24 cellular contexts compared by ENCODE assay signal in genomic region chr6:41974281-41974825, GRCh38. TPM values are rescaled to one million over a fixed set of nuclear protein-coding genes. Genes with fewer than 3 reads are reported as not detected.
A peak's percentile ranks its signal among the peaks of the same experiment; 100 is the strongest.
DNase-seq lines count a peak whose midpoint lies in the region; ATAC-seq and TF ChIP-seq lines count a peak whose summit lies in the region.
"Had no signal": no experiment of that assay in that cellular context is flagged by ENCODE, and none has a peak within 500 bp of the region (broad histone marks: within the 10 kb centered on the region; RNA-seq: fewer than 3 reads in every experiment).

No MANE protein-coding gene starts in this region.

- H3K4me3 ChIP-seq in GM23338 = no peak overlapping the region
- H3K4me3 ChIP-seq: A549, heart left ventricle, psoas muscle, tibial nerve had no signal

- no peak overlapping the region for H3K4me3 Mint-ChIP-seq in activated CD8-positive, alpha-beta T cell treated with anti-CD3 and anti-CD28 coated beads for 36 hours
- no peak overlapping the region for H3K4me3 Mint-ChIP-seq in activated CD8-positive, alpha-beta T cell treated with anti-CD3 and anti-CD28 coated beads, Interleukin-2, amount 10 ng/mL, durations not matched to agents 7 days and 5 days
- no peak overlapping the region for H3K4me3 Mint-ChIP-seq in CD4-positive, alpha-beta T cell
- peak overlapping the region; percentile 17 for H3K4me3 Mint-ChIP-seq in activated T-helper 17 cell treated with anti-CD3 and anti-CD28 coated beads, Interleukin-2, amount 50 U/mL, for 72 hours
- no peak overlapping the region for H3K4me3 Mint-ChIP-seq in GM23338
- H3K4me3 Mint-ChIP-seq: activated naive CD8-positive, alpha-beta T cell treated with anti-CD3 and anti-CD28 coated beads, Interleukin-2, amount 10 ng/mL, durations not matched to agents 7 days and 5 days had no signal

- no peak for ATAC-seq in activated CD8-positive, alpha-beta T cell treated with anti-CD3 and anti-CD28 coated beads for 36 hours
- no peak for ATAC-seq in activated CD8-positive, alpha-beta T cell treated with anti-CD3 and anti-CD28 coated beads, Interleukin-2, amount 10 ng/mL, durations not matched to agents 7 days and 5 days
- no peak for ATAC-seq in CD4-positive, alpha-beta T cell (ENCODE audit: poor library complexity)
- no peak for ATAC-seq in activated T-helper 17 cell treated with anti-CD3 and anti-CD28 coated beads, Interleukin-2, amount 50 U/mL, for 72 hours (replicated peaks)
- no peak for ATAC-seq in GM23338
- no peak for ATAC-seq in GM21390 (IDR thresholded peaks at IDR 0.05; ENCODE audit: unreplicated experiment)
- ATAC-seq: A549; activated CD4-positive, CD25-positive, alpha-beta regulatory T cell treated with anti-CD3 and anti-CD28 coated beads, Interleukin-2, amount 50 U/mL, for 24 hours; heart left ventricle; left ventricle myocardium superior; psoas muscle had no signal

- no peaks in the 10 kb centered on the region for H4K20me1 ChIP-seq in GM23338 (replicated peaks; ENCODE audit: insufficient read depth)

- no peaks in the 10 kb centered on the region; the same call in 1 of the 2 replicates for H3K4me1 ChIP-seq in GM23338 (ENCODE audit: insufficient read depth)
- H3K4me1 ChIP-seq: psoas muscle had no signal

- H3K27me3 Mint-ChIP-seq in activated CD8-positive, alpha-beta T cell treated with anti-CD3 and anti-CD28 coated beads for 36 hours = no peaks in the 10 kb centered on the region
- H3K27me3 Mint-ChIP-seq in activated CD8-positive, alpha-beta T cell treated with anti-CD3 and anti-CD28 coated beads, Interleukin-2, amount 10 ng/mL, durations not matched to agents 7 days and 5 days (ENCODE audit: low read depth) = no peaks in the 10 kb centered on the region
- H3K27me3 Mint-ChIP-seq in CD4-positive, alpha-beta T cell = no peaks in the 10 kb centered on the region
- no peaks in the 10 kb centered on the region for H3K27me3 Mint-ChIP-seq in activated T-helper 17 cell treated with anti-CD3 and anti-CD28 coated beads, Interleukin-2, amount 50 U/mL, for 72 hours
- H3K27me3 Mint-ChIP-seq in GM23338 (ENCODE audit: insufficient read depth, low read depth, poor library complexity) = peaks cover 9% of the 10 kb centered on the region
- H3K27me3 Mint-ChIP-seq: activated naive CD8-positive, alpha-beta T cell treated with anti-CD3 and anti-CD28 coated beads, Interleukin-2, amount 10 ng/mL, durations not matched to agents 7 days and 5 days had no signal

- H3K27ac Mint-ChIP-seq in activated CD8-positive, alpha-beta T cell treated with anti-CD3 and anti-CD28 coated beads for 36 hours = peak overlapping the region; percentile 99
- H3K27ac Mint-ChIP-seq in activated CD8-positive, alpha-beta T cell treated with anti-CD3 and anti-CD28 coated beads, Interleukin-2, amount 10 ng/mL, durations not matched to agents 7 days and 5 days = no peak overlapping the region
- H3K27ac Mint-ChIP-seq in CD4-positive, alpha-beta T cell = peak overlapping the region; percentile 90
- no peak overlapping the region for H3K27ac Mint-ChIP-seq in activated T-helper 17 cell treated with anti-CD3 and anti-CD28 coated beads, Interleukin-2, amount 50 U/mL, for 72 hours
- no peak overlapping the region for H3K27ac Mint-ChIP-seq in GM23338

- no peaks in the 10 kb centered on the region for H3K9me2 ChIP-seq in GM23338 (ENCODE audit: insufficient read depth)

- no peaks in the 10 kb centered on the region for H3K9me3 Mint-ChIP-seq in activated CD8-positive, alpha-beta T cell treated with anti-CD3 and anti-CD28 coated beads for 36 hours
- H3K9me3 Mint-ChIP-seq in activated CD8-positive, alpha-beta T cell treated with anti-CD3 and anti-CD28 coated beads, Interleukin-2, amount 10 ng/mL, durations not matched to agents 7 days and 5 days (ENCODE audit: insufficient read depth) = no peaks in the 10 kb centered on the region
- no peaks in the 10 kb centered on the region for H3K9me3 Mint-ChIP-seq in CD4-positive, alpha-beta T cell
- H3K9me3 Mint-ChIP-seq in activated T-helper 17 cell treated with anti-CD3 and anti-CD28 coated beads, Interleukin-2, amount 50 U/mL, for 72 hours = no peaks in the 10 kb centered on the region
- no peaks in the 10 kb centered on the region for H3K9me3 Mint-ChIP-seq in GM23338
- H3K9me3 Mint-ChIP-seq: activated naive CD8-positive, alpha-beta T cell treated with anti-CD3 and anti-CD28 coated beads, Interleukin-2, amount 10 ng/mL, durations not matched to agents 7 days and 5 days had no signal

- H3K79me2 ChIP-seq in GM23338 (replicated peaks; ENCODE audit: insufficient read depth) = no peaks in the 10 kb centered on the region

- no peaks in the 10 kb centered on the region for H3K27me3 ChIP-seq in CD4-positive, alpha-beta T cell (ENCODE audit: control insufficient read depth, insufficient read depth, low read length)
- no peaks in the 10 kb centered on the region for H3K27me3 ChIP-seq in GM23338 (ENCODE audit: insufficient read depth)
- H3K27me3 ChIP-seq: heart left ventricle, neutrophil, tibial nerve had no signal

- intact Hi-C loops in activated CD8-positive, alpha-beta T cell treated with anti-CD3 and anti-CD28 coated beads for 36 hours (cut with micrococcal nuclease) = no loop called here
- intact Hi-C loops in CD4-positive, alpha-beta T cell (cut with DNase I, micrococcal nuclease) = no loop called here
- intact Hi-C loops in posterior vena cava (cut with DNase I) = no loop called here

- no peaks in the 10 kb centered on the region for H3K36me3 ChIP-seq in GM23338 (ENCODE audit: insufficient read depth)
- H3K36me3 ChIP-seq: heart left ventricle, neutrophil, tibial nerve had no signal

- peaks cover 72% of the 10 kb centered on the region for H3K4me1 Mint-ChIP-seq in activated CD8-positive, alpha-beta T cell treated with anti-CD3 and anti-CD28 coated beads for 36 hours (ENCODE audit: low read depth)
- peaks cover 60% of the 10 kb centered on the region for H3K4me1 Mint-ChIP-seq in activated CD8-positive, alpha-beta T cell treated with anti-CD3 and anti-CD28 coated beads, Interleukin-2, amount 10 ng/mL, durations not matched to agents 7 days and 5 days (ENCODE audit: low read depth)
- peaks cover 67% of the 10 kb centered on the region for H3K4me1 Mint-ChIP-seq in CD4-positive, alpha-beta T cell (ENCODE audit: low read depth)
- H3K4me1 Mint-ChIP-seq in activated T-helper 17 cell treated with anti-CD3 and anti-CD28 coated beads, Interleukin-2, amount 50 U/mL, for 72 hours = peaks cover 39% of the 10 kb centered on the region
- 0 out of 3 replicates have a peak, but pooled peaks cover 3% of the 10 kb centered on the region for H3K4me1 Mint-ChIP-seq in GM23338

- no peaks in the 10 kb centered on the region for H3K9me3 ChIP-seq in CD4-positive, alpha-beta T cell (ENCODE audit: control insufficient read depth, low read length)
- H3K9me3 ChIP-seq: A549, heart left ventricle, neutrophil, psoas muscle, tibial nerve had no signal

- no peaks in the 10 kb centered on the region for H3F3A ChIP-seq in GM23338 (replicated peaks; ENCODE audit: low read depth)

- H3K27ac ChIP-seq in CD4-positive, alpha-beta T cell (ENCODE audit: low read depth, low read length) = no peak overlapping the region
- no peak overlapping the region for H3K27ac ChIP-seq in substantia nigra (ENCODE audit: low read depth, low read length, poor library complexity, severe bottlenecking)
- H3K27ac ChIP-seq in GM23338 (ENCODE audit: low read depth) = no peak overlapping the region
- H3K27ac ChIP-seq: heart left ventricle, neutrophil, psoas muscle, tibial nerve had no signal

- H2AFZ ChIP-seq in GM23338 = no peak overlapping the region

- H3K36me3 Mint-ChIP-seq in activated CD8-positive, alpha-beta T cell treated with anti-CD3 and anti-CD28 coated beads for 36 hours (ENCODE audit: low read depth) = peaks cover 21% of the 10 kb centered on the region
- H3K36me3 Mint-ChIP-seq in activated CD8-positive, alpha-beta T cell treated with anti-CD3 and anti-CD28 coated beads, Interleukin-2, amount 10 ng/mL, durations not matched to agents 7 days and 5 days (ENCODE audit: low read depth) = peaks cover 20% of the 10 kb centered on the region
- peaks cover 70% of the 10 kb centered on the region for H3K36me3 Mint-ChIP-seq in CD4-positive, alpha-beta T cell (ENCODE audit: low read depth)
- H3K36me3 Mint-ChIP-seq in activated T-helper 17 cell treated with anti-CD3 and anti-CD28 coated beads, Interleukin-2, amount 50 U/mL, for 72 hours (ENCODE audit: low read depth) = peaks cover 31% of the 10 kb centered on the region
- no peaks in the 10 kb centered on the region for H3K36me3 Mint-ChIP-seq in GM23338 (ENCODE audit: low read depth)

- DNase-seq in activated CD8-positive, alpha-beta T cell treated with anti-CD3 and anti-CD28 coated beads for 36 hours = no peak
- DNase-seq in activated CD8-positive, alpha-beta T cell treated with anti-CD3 and anti-CD28 coated beads, Interleukin-2, amount 10 ng/mL, durations not matched to agents 7 days and 5 days = no peak
- no peak for DNase-seq in CD4-positive, alpha-beta T cell
- DNase-seq in posterior vena cava (ENCODE audit: low spot score) = peak; percentile 20
- no peak for DNase-seq in substantia nigra (lab: John Stamatoyannopoulos, UW)
- no peak for DNase-seq in GM23338 (ENCODE audit: low spot score)
- DNase-seq: activated naive CD8-positive, alpha-beta T cell treated with anti-CD3 and anti-CD28 coated beads, Interleukin-2, amount 10 ng/mL, durations not matched to agents 7 days and 5 days; Calu3; heart left ventricle; left ventricle myocardium superior; NCI-H1092; NCI-H1930; NCI-H69; OCI-M1; psoas muscle; Right ventricle myocardium superior; stimulated activated CD4-positive, alpha-beta T cell treated with anti-CD3 and anti-CD28 coated beads, Interleukin-1b, Interleukin-23, amount 100 ng/mL, for 48 hours; stimulated activated naive CD4-positive, alpha-beta T cell treated with Interleukin-2 at 50 U/mL for 16 hours had no signal

- POLR2A ChIA-PET in activated CD8-positive, alpha-beta T cell treated with anti-CD3 and anti-CD28 coated beads for 36 hours (lab: Charles Lee) = interaction anchor here (0.7 to 2.5 kb wide), 6 partner anchors 9 to 68 kb away, joined by 3 to 8 read pairs (median 6); no protein-coding TSS in a partner anchor
- POLR2A ChIA-PET in activated CD8-positive, alpha-beta T cell treated with anti-CD3 and anti-CD28 coated beads, Interleukin-2, amount 10 ng/mL, durations not matched to agents 7 days and 5 days (lab: Charles Lee) = interaction anchor here (0.6 kb wide), 1 partner anchor 33 kb away, joined by 3 read pairs; the partner anchor contains the start of gene CCND3
- POLR2A ChIA-PET in CD4-positive, alpha-beta T cell (lab: Charles Lee) = interaction anchor here (1.2 kb wide), 1 partner anchor 37 kb away, joined by 3 read pairs; no protein-coding TSS in a partner anchor

- CTCF ChIA-PET in activated CD8-positive, alpha-beta T cell treated with anti-CD3 and anti-CD28 coated beads for 36 hours (lab: Charles Lee) = interaction anchor here (1.0 to 3.1 kb wide), 3 partner anchors 11 to 53 kb away, joined by 3 to 9 read pairs (median 3); partner anchors contain the start of genes BYSL and MED20
- CTCF ChIA-PET in activated CD8-positive, alpha-beta T cell treated with anti-CD3 and anti-CD28 coated beads, Interleukin-2, amount 10 ng/mL, durations not matched to agents 7 days and 5 days (lab: Charles Lee) = interaction anchor here (1.3 to 2.1 kb wide), 2 partner anchors 11 to 35 kb away, joined by 4 to 5 read pairs; no protein-coding TSS in a partner anchor
- CTCF ChIA-PET in CD4-positive, alpha-beta T cell (lab: Charles Lee) = no interaction called here

- TF ChIP-seq CTCF in activated CD8-positive, alpha-beta T cell treated with anti-CD3 and anti-CD28 coated beads for 36 hours (IDR thresholded peaks at IDR 0.05) = no peak
- no peak for TF ChIP-seq CTCF in CD4-positive, alpha-beta T cell (IDR thresholded peaks at IDR 0.05)
- TF ChIP-seq CTCF in GM23338 (conservative IDR thresholded peaks at IDR 0.05; ENCODE audit: low read depth in 2 of 2) = no peak

- no peak overlapping the region for H3K4me2 ChIP-seq in GM23338
- H3K4me2 ChIP-seq: A549 had no signal

RNA-seq across cellular contexts. Expression of gene CCND3, which starts 32.7 kb away (rescaled TPM):
- 100 to 1,000 TPM; 457 to 459 TPM for total RNA-seq in activated CD8-positive, alpha-beta T cell treated with anti-CD3 and anti-CD28 coated beads for 36 hours
- 100 to 1,000 TPM; 441 to 462 TPM for total RNA-seq in activated CD8-positive, alpha-beta T cell treated with anti-CD3 and anti-CD28 coated beads, Interleukin-2, amount 10 ng/mL, durations not matched to agents 7 days and 5 days
- 100 to 1,000 TPM; 247 to 248 TPM for total RNA-seq in CD4-positive, alpha-beta T cell
- 100 to 1,000 TPM; 297 to 332 TPM for total RNA-seq in activated T-helper 17 cell treated with anti-CD3 and anti-CD28 coated beads, Interleukin-2, amount 50 U/mL, for 72 hours
- 10 to 100 TPM; 47.7 to 53.3 TPM for total RNA-seq in posterior vena cava
- total RNA-seq in GM23338 (2014; rRNA removed; shearing (Covaris generic)) = 24.5 and 30.9 TPM in 2 replicates
- polyA plus RNA-seq in GM23338 (2016; fragmentation: Nextera tagmentation; extraction: Ambion mirVana) = 19.1 and 19.7 TPM in 2 replicates

RNA-seq across cellular contexts. Expression of gene BYSL, which starts 53.1 kb away (rescaled TPM):
- 10 to 100 TPM; 56.4 to 59.5 TPM for total RNA-seq in activated CD8-positive, alpha-beta T cell treated with anti-CD3 and anti-CD28 coated beads for 36 hours
- total RNA-seq in activated CD8-positive, alpha-beta T cell treated with anti-CD3 and anti-CD28 coated beads, Interleukin-2, amount 10 ng/mL, durations not matched to agents 7 days and 5 days = 10 to 100 TPM; 39.4 to 43.1 TPM
- 1 to 10 TPM; 1.2 to 1.6 TPM for total RNA-seq in CD4-positive, alpha-beta T cell
- total RNA-seq in activated T-helper 17 cell treated with anti-CD3 and anti-CD28 coated beads, Interleukin-2, amount 50 U/mL, for 72 hours = 10 to 100 TPM; 23.3 to 53.1 TPM
- total RNA-seq in posterior vena cava = 10 to 100 TPM; 12.7 to 16.8 TPM
- total RNA-seq in GM23338 (2014; rRNA removed; shearing (Covaris generic)) = 32.7 and 33.7 TPM in 2 replicates
- 30.3 and 35.3 TPM in 2 replicates for polyA plus RNA-seq in GM23338 (2016; fragmentation: Nextera tagmentation; extraction: Ambion mirVana)

RNA-seq across cellular contexts. Expression of gene MED20, which starts 53.4 kb away (rescaled TPM):
- 10 to 100 TPM; 23.4 to 28.0 TPM for total RNA-seq in activated CD8-positive, alpha-beta T cell treated with anti-CD3 and anti-CD28 coated beads for 36 hours
- total RNA-seq in activated CD8-positive, alpha-beta T cell treated with anti-CD3 and anti-CD28 coated beads, Interleukin-2, amount 10 ng/mL, durations not matched to agents 7 days and 5 days = 10 to 100 TPM; 20.6 to 22.3 TPM
- 1 to 10 TPM; 1.3 to 1.6 TPM for total RNA-seq in CD4-positive, alpha-beta T cell
- 10 to 100 TPM; 20.5 to 22.6 TPM for total RNA-seq in activated T-helper 17 cell treated with anti-CD3 and anti-CD28 coated beads, Interleukin-2, amount 50 U/mL, for 72 hours
- 10 to 100 TPM; 11.9 to 17.8 TPM for total RNA-seq in posterior vena cava
- 39.3 and 47.2 TPM in 2 replicates for total RNA-seq in GM23338 (2014; rRNA removed; shearing (Covaris generic))
- polyA plus RNA-seq in GM23338 (2016; fragmentation: Nextera tagmentation; extraction: Ambion mirVana) = 18.1 and 20.1 TPM in 2 replicates

Comparison
In these comparisons a context has a peak if more than half of its experiments do, and no peak if none do; other contexts are left out.
1. H3K27ac Mint-ChIP-seq: peak in activated CD8-positive, alpha-beta T cell treated with anti-CD3 and anti-CD28 coated beads for 36 hours (single experiment) and CD4-positive, alpha-beta T cell (single experiment); none in activated CD8-positive, alpha-beta T cell treated with anti-CD3 and anti-CD28 coated beads, Interleukin-2, amount 10 ng/mL, durations not matched to agents 7 days and 5 days (single experiment), activated T-helper 17 cell treated with anti-CD3 and anti-CD28 coated beads, Interleukin-2, amount 50 U/mL, for 72 hours (single experiment) and GM23338 (single experiment).
2. RNA of gene BYSL, which starts 53.1 kb away (total RNA-seq): 56.4 to 59.5 TPM in activated CD8-positive, alpha-beta T cell treated with anti-CD3 and anti-CD28 coated beads for 36 hours, 23.3 to 53.1 TPM in activated T-helper 17 cell treated with anti-CD3 and anti-CD28 coated beads, Interleukin-2, amount 50 U/mL, for 72 hours, 39.4 to 43.1 TPM in activated CD8-positive, alpha-beta T cell treated with anti-CD3 and anti-CD28 coated beads, Interleukin-2, amount 10 ng/mL, durations not matched to agents 7 days and 5 days, 32.7 to 33.7 TPM in GM23338 and 12.7 to 16.8 TPM in posterior vena cava; 1.2 to 1.6 TPM in CD4-positive, alpha-beta T cell; every median in the first group is over 4 times any median in the second.
3. RNA of gene MED20, which starts 53.4 kb away (total RNA-seq): 39.3 to 47.2 TPM in GM23338, 23.4 to 28.0 TPM in activated CD8-positive, alpha-beta T cell treated with anti-CD3 and anti-CD28 coated beads for 36 hours, 20.5 to 22.6 TPM in activated T-helper 17 cell treated with anti-CD3 and anti-CD28 coated beads, Interleukin-2, amount 50 U/mL, for 72 hours, 20.6 to 22.3 TPM in activated CD8-positive, alpha-beta T cell treated with anti-CD3 and anti-CD28 coated beads, Interleukin-2, amount 10 ng/mL, durations not matched to agents 7 days and 5 days and 11.9 to 17.8 TPM in posterior vena cava; 1.3 to 1.6 TPM in CD4-positive, alpha-beta T cell; every median in the first group is over 4 times any median in the second.